Comparison of ENCODE assay signal across 1 cellular context in the genomic region with DNA sequence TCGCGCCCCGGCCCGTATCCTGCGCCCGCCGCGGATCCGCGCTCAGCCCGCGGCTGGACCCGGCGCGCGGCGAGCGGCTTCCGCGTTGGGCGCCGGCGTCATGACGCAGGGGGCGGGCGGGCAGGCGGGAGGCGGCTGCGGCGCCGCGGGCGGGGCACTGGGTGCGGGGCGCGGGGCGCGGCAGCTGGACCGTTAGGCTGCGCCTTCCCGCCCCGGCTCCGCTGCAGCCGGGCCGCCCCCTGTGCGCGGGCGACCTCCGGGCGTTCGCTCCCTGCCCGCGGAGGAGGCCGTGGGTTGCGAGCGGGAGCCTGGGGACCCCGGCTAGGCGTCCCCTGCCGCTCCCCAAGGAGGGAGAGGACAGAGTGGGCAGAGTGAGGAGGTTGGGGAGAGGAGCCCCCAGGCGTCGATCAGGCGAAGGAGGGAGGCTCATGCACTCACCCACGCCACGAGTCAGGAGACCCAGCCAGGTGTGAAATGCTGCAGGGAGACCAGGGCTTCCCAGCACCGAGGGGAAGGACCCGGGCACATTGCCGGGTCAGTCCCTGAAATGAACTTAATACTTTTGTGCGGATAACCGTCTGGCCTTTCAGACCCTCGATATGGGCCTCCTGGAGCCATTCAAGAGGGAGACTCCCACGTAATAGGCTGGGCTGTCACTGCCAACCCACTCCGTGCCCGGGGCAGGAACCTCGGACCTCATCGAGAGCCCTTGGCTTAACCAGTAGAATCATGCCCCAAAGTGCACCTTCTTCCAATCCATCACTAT.
TF ChIP-seq lines count a peak whose summit lies in the region.

A gene (minus strand): TSS at position 55 of the 766 bp plus-strand sequence. CDS start 252 bp downstream, outside the sequence.

TF ChIP-seq in K562, 482 proteins besides CTCF, POLR2A, EP300 and RAD21 (continued from another document and continues in another):
- TF ChIP-seq, protein P1, sequence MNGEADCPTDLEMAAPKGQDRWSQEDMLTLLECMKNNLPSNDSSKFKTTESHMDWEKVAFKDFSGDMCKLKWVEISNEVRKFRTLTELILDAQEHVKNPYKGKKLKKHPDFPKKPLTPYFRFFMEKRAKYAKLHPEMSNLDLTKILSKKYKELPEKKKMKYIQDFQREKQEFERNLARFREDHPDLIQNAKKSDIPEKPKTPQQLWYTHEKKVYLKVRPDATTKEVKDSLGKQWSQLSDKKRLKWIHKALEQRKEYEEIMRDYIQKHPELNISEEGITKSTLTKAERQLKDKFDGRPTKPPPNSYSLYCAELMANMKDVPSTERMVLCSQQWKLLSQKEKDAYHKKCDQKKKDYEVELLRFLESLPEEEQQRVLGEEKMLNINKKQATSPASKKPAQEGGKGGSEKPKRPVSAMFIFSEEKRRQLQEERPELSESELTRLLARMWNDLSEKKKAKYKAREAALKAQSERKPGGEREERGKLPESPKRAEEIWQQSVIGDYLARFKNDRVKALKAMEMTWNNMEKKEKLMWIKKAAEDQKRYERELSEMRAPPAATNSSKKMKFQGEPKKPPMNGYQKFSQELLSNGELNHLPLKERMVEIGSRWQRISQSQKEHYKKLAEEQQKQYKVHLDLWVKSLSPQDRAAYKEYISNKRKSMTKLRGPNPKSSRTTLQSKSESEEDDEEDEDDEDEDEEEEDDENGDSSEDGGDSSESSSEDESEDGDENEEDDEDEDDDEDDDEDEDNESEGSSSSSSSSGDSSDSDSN (IDR thresholded peaks at IDR 0.05; ENCODE audit: borderline replicate concordance in 1 of 2, low read depth in 2 of 2, low read length in 2 of 2), result 0 out of 4 replicates have a peak, but pooled peaks of 1 of the 2 experiments have one; percentile 12
- no peak for TF ChIP-seq ZNF143 (CRISPR knock-in tag; IDR thresholded peaks at IDR 0.05)
- no peak for TF ChIP-seq ETV6 (IDR thresholded peaks at IDR 0.05; ENCODE audit: borderline replicate concordance in 1 of 2, low read depth in 2 of 2, low read length in 1 of 2)
- peak; percentile 67; the same call in 1 of the 2 replicates for TF ChIP-seq ETV6 (CRISPR knock-in tag; IDR thresholded peaks at IDR 0.05; ENCODE audit: borderline replicate concordance)
- no peak for TF ChIP-seq RBM22 (IDR thresholded peaks at IDR 0.05; ENCODE audit: low read depth, low read length, poor library complexity, severe bottlenecking)
- TF ChIP-seq SMC3 (conservative IDR thresholded peaks at IDR 0.05; ENCODE audit: insufficient read depth, low read depth, low read length), result no peak
- TF ChIP-seq HCFC1 (IDR thresholded peaks at IDR 0.05; ENCODE audit: low read depth, low read length), result no peak
- TF ChIP-seq NCOA4 (IDR thresholded peaks at IDR 0.05; ENCODE audit: partially characterized antibody), result no peak
- TF ChIP-seq ZNF316 (IDR thresholded peaks at IDR 0.05), result no peak
- TF ChIP-seq SRSF3 (IDR thresholded peaks at IDR 0.05; ENCODE audit: insufficient read depth, low read length), result no peak
- TF ChIP-seq RBM34 (IDR thresholded peaks at IDR 0.05; ENCODE audit: borderline replicate concordance, insufficient read depth, low read length), result no peak
- TF ChIP-seq ZNF24 (IDR thresholded peaks at IDR 0.05), result no peak
- no peak for TF ChIP-seq ZKSCAN3 (CRISPR knock-in tag; IDR thresholded peaks at IDR 0.05)
- no peak for TF ChIP-seq KAT2B (IDR thresholded peaks at IDR 0.05; ENCODE audit: low read depth, low read length)
- TF ChIP-seq MTA2 (IDR thresholded peaks at IDR 0.05; ENCODE audit: low read depth), result no peak
- TF ChIP-seq, protein P2, sequence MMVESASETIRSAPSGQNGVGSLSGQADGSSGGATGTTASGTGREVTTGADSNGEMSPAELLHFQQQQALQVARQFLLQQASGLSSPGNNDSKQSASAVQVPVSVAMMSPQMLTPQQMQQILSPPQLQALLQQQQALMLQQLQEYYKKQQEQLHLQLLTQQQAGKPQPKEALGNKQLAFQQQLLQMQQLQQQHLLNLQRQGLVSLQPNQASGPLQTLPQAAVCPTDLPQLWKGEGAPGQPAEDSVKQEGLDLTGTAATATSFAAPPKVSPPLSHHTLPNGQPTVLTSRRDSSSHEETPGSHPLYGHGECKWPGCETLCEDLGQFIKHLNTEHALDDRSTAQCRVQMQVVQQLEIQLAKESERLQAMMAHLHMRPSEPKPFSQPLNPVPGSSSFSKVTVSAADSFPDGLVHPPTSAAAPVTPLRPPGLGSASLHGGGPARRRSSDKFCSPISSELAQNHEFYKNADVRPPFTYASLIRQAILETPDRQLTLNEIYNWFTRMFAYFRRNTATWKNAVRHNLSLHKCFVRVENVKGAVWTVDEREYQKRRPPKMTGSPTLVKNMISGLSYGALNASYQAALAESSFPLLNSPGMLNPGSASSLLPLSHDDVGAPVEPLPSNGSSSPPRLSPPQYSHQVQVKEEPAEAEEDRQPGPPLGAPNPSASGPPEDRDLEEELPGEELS (CRISPR knock-in tag; IDR thresholded peaks at IDR 0.05; ENCODE audit: borderline replicate concordance), result peak; percentile 77; the same call in 1 of the 2 replicates
- TF ChIP-seq, protein P3, sequence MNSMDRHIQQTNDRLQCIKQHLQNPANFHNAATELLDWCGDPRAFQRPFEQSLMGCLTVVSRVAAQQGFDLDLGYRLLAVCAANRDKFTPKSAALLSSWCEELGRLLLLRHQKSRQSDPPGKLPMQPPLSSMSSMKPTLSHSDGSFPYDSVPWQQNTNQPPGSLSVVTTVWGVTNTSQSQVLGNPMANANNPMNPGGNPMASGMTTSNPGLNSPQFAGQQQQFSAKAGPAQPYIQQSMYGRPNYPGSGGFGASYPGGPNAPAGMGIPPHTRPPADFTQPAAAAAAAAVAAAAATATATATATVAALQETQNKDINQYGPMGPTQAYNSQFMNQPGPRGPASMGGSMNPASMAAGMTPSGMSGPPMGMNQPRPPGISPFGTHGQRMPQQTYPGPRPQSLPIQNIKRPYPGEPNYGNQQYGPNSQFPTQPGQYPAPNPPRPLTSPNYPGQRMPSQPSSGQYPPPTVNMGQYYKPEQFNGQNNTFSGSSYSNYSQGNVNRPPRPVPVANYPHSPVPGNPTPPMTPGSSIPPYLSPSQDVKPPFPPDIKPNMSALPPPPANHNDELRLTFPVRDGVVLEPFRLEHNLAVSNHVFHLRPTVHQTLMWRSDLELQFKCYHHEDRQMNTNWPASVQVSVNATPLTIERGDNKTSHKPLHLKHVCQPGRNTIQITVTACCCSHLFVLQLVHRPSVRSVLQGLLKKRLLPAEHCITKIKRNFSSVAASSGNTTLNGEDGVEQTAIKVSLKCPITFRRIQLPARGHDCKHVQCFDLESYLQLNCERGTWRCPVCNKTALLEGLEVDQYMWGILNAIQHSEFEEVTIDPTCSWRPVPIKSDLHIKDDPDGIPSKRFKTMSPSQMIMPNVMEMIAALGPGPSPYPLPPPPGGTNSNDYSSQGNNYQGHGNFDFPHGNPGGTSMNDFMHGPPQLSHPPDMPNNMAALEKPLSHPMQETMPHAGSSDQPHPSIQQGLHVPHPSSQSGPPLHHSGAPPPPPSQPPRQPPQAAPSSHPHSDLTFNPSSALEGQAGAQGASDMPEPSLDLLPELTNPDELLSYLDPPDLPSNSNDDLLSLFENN (IDR thresholded peaks at IDR 0.05; ENCODE audit: low read depth in 2 of 2, low read length in 2 of 2), result no peak
- TF ChIP-seq, protein P4, sequence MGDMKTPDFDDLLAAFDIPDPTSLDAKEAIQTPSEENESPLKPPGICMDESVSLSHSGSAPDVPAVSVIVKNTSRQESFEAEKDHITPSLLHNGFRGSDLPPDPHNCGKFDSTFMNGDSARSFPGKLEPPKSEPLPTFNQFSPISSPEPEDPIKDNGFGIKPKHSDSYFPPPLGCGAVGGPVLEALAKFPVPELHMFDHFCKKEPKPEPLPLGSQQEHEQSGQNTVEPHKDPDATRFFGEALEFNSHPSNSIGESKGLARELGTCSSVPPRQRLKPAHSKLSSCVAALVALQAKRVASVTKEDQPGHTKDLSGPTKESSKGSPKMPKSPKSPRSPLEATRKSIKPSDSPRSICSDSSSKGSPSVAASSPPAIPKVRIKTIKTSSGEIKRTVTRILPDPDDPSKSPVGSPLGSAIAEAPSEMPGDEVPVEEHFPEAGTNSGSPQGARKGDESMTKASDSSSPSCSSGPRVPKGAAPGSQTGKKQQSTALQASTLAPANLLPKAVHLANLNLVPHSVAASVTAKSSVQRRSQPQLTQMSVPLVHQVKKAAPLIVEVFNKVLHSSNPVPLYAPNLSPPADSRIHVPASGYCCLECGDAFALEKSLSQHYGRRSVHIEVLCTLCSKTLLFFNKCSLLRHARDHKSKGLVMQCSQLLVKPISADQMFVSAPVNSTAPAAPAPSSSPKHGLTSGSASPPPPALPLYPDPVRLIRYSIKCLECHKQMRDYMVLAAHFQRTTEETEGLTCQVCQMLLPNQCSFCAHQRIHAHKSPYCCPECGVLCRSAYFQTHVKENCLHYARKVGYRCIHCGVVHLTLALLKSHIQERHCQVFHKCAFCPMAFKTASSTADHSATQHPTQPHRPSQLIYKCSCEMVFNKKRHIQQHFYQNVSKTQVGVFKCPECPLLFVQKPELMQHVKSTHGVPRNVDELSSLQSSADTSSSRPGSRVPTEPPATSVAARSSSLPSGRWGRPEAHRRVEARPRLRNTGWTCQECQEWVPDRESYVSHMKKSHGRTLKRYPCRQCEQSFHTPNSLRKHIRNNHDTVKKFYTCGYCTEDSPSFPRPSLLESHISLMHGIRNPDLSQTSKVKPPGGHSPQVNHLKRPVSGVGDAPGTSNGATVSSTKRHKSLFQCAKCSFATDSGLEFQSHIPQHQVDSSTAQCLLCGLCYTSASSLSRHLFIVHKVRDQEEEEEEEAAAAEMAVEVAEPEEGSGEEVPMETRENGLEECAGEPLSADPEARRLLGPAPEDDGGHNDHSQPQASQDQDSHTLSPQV (IDR thresholded peaks at IDR 0.05), result peak; percentile 94
- TF ChIP-seq, protein P5, sequence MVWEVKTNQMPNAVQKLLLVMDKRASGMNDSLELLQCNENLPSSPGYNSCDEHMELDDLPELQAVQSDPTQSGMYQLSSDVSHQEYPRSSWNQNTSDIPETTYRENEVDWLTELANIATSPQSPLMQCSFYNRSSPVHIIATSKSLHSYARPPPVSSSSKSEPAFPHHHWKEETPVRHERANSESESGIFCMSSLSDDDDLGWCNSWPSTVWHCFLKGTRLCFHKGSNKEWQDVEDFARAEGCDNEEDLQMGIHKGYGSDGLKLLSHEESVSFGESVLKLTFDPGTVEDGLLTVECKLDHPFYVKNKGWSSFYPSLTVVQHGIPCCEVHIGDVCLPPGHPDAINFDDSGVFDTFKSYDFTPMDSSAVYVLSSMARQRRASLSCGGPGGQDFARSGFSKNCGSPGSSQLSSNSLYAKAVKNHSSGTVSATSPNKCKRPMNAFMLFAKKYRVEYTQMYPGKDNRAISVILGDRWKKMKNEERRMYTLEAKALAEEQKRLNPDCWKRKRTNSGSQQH (CRISPR knock-in tag; IDR thresholded peaks at IDR 0.05), result no peak
- no peak for TF ChIP-seq CBFA2T2 (conservative IDR thresholded peaks at IDR 0.05)
- TF ChIP-seq TCFL5 (CRISPR knock-in tag; conservative IDR thresholded peaks at IDR 0.05), result no peak
- peak; percentile 41; the same call in 1 of the 2 replicates for TF ChIP-seq STAG1 (CRISPR knock-in tag; IDR thresholded peaks at IDR 0.05; ENCODE audit: borderline replicate concordance)
- TF ChIP-seq CBX8 (IDR thresholded peaks at IDR 0.05; ENCODE audit: borderline replicate concordance, extremely low read depth, low read depth, low read length, poor library complexity, severe bottlenecking), result no peak
- TF ChIP-seq PRMT5 (CRISPR knock-in tag; IDR thresholded peaks at IDR 0.05), result no peak
- TF ChIP-seq TBL1XR1 (IDR thresholded peaks at IDR 0.05; ENCODE audit: low read length in 2 of 2), result no peak
- no peak for TF ChIP-seq CAMTA2 (CRISPR knock-in tag; conservative IDR thresholded peaks at IDR 0.05)
- no peak for TF ChIP-seq MAFG (tag; conservative IDR thresholded peaks at IDR 0.05)
- TF ChIP-seq, protein P6, sequence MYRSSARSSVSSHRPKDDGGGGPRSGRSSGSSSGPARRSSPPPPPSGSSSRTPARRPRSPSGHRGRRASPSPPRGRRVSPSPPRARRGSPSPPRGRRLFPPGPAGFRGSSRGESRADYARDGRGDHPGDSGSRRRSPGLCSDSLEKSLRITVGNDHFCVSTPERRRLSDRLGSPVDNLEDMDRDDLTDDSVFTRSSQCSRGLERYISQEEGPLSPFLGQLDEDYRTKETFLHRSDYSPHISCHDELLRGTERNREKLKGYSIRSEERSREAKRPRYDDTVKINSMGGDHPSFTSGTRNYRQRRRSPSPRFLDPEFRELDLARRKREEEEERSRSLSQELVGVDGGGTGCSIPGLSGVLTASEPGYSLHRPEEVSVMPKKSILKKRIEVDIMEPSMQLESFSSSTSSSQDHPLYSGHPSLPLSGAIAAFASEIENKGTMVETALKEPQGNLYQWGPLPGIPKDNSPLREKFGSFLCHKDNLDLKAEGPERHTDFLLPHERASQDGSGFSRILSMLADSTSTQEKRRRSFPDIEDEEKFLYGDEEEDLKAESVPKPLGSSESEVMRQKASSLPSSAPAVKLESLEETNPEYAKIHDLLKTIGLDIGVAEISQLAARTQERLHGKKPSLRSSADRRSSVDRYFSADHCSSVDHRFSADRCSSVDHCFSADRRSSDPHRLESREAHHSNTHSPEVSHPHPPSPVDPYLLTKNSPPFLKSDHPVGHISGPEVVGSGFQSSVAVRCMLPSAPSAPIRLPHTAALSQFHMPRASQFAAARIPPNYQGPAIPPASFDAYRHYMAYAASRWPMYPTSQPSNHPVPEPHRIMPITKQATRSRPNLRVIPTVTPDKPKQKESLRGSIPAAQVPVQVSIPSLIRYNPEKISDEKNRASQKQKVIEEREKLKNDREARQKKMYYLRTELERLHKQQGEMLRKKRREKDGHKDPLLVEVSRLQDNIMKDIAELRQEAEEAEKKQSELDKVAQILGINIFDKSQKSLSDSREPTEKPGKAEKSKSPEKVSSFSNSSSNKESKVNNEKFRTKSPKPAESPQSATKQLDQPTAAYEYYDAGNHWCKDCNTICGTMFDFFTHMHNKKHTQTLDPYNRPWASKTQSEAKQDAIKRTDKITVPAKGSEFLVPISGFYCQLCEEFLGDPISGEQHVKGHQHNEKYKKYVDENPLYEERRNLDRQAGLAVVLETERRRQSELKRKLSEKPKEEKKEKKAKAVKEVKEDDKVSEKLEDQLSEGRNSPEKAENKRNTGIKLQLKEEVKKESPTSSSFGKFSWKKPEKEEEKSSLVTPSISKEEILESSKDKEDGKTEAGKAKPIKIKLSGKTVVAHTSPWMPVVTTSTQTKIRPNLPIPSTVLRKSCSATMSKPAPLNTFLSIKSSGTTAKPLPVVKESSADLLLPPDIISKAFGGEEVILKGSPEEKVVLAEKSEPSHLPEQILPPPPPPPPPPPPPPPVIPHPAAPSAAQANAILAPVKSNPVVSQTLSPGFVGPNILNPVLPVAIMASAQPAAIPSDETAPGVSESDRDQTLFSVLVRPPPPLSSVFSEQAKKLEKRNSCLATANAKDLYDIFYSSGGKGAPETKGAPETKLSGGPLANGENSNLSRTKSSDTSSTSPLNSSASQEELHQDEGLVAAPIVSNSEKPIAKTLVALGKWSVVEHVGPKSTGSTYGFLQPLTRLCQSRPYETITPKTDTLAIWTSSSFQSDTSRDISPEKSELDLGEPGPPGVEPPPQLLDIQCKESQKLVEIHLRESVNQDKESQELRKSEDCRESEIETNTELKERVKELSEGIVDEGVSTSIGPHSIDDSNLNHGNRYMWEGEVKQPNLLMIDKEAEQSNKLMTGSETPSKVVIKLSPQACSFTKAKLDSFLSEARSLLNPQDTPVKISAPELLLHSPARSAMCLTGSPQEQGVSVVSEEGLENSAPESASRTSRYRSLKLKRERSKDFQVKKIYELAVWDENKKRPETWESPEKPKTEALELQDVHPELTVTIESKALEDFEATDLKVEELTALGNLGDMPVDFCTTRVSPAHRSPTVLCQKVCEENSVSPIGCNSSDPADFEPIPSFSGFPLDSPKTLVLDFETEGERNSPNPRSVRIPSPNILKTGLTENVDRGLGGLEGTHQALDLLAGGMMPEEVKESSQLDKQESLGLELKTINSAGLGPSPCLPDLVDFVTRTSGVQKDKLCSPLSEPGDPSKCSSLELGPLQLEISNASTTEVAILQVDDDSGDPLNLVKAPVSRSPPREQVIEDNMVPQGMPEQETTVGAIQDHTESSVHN (IDR thresholded peaks at IDR 0.05; ENCODE audit: borderline replicate concordance in 1 of 2, low read depth in 1 of 2), result no peak
- TF ChIP-seq CBFA2T3 (IDR thresholded peaks at IDR 0.05), result no peak
